ENCODE assay signal across 16 cellular contexts in the genomic region with DNA sequence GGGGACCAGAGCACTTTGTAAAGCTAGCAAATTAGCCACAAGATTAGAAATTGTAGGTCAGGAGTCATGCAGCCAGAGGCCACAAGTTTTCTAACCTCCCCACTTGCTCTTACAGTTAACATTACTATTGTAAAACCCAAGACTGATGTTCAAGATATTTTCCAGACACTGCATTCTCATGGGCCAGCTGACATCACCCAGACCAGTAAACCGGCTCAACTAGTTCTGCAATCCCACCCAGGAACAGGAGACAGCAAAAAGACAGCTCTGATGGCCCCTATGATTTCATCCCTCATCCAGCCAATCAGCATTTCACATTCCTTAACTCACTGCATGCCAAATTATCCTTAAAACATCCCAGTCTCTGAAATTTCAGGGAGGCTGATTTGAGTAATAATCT.
A peak's percentile ranks its signal among the peaks of the same experiment; 100 is the strongest.
DNase-seq lines count a peak whose midpoint lies in the region; ATAC-seq, FAIRE-seq and TF ChIP-seq lines count a peak whose summit lies in the region.
"Had no signal": no experiment of that assay in that cellular context is flagged by ENCODE, and none has a peak within 500 bp of the region (broad histone marks: within the 10 kb centered on the region; RNA-seq: fewer than 3 reads in every experiment).

No MANE protein-coding gene starts in this region.

- 29% methylated on average over 1 of the region's 1 CpG for WGBS in hepatocyte (ENCODE audit: low lambda C conversion rate, missing lambda C conversion rate)
- WGBS in trophoblast cell (ENCODE audit: extremely low coverage, insufficient coverage, insufficient read length): no CpG with 5 or more reads among the region's 1 CpG

- no peak for FAIRE-seq in bronchial epithelial cell (lab: Jason Lieb, UNC)
- FAIRE-seq: GM12878 had no signal

- H3K18ac ChIP-seq in trophoblast cell (ENCODE audit: low read length): no peak overlapping the region

- H2BK5ac ChIP-seq in trophoblast cell (ENCODE audit: low read depth, low read length, poor library complexity): no peak overlapping the region

- TF ChIP-seq CTCF in bronchial epithelial cell (IDR thresholded peaks at IDR 0.05; ENCODE audit: insufficient read depth, low read length, severe bottlenecking) (no peak), hepatocyte (IDR thresholded peaks at IDR 0.05; ENCODE audit: poor library complexity) (no peak)

- DNase-seq in bronchial epithelial cell (ENCODE audit: low read depth) (peak; percentile 5), hepatocyte (ENCODE audit: low spot score) (peak; percentile 3), trophoblast cell (peak; percentile 27 to 54)
- no peak for DNase-seq in activated CD8-positive, alpha-beta T cell treated with anti-CD3 and anti-CD28 coated beads, Interleukin-2, amount 10 ng/mL, durations not matched to agents 7 days and 5 days
- DNase-seq: ACHN; BE2C; C1 segment of cervical spinal cord; CD4-positive, CD25-positive, alpha-beta regulatory T cell; CD8-positive, alpha-beta memory T cell; COR-L47; DMS79 treated with DMSO at 0.1 percent for 48 hours; GM23248 had no signal

- H2AK5ac ChIP-seq in trophoblast cell (ENCODE audit: low read length): no peak overlapping the region

- H2AFZ ChIP-seq in hepatocyte: no peak overlapping the region
- no peak overlapping the region for H2AFZ ChIP-seq in trophoblast cell (ENCODE audit: insufficient read depth, low read length, poor library complexity)
- H2AFZ ChIP-seq: GM23248 had no signal

- CTCF ChIA-PET in activated CD8-positive, alpha-beta T cell treated with anti-CD3 and anti-CD28 coated beads, Interleukin-2, amount 10 ng/mL, durations not matched to agents 7 days and 5 days (lab: Charles Lee): no interaction called here

- no peaks in the 10 kb centered on the region for H3K27me3 ChIP-seq in bronchial epithelial cell (ENCODE audit: control insufficient read depth, insufficient read depth, low read length)
- H3K27me3 ChIP-seq in hepatocyte: no peaks in the 10 kb centered on the region
- no peaks in the 10 kb centered on the region for H3K27me3 ChIP-seq in trophoblast cell (ENCODE audit: insufficient read depth, low read length)
- H3K27me3 ChIP-seq: BE2C had no signal

- H3K4me2 ChIP-seq in hepatocyte (no peak overlapping the region), trophoblast cell (ENCODE audit: low read length) (no peak overlapping the region)

- H3K9ac ChIP-seq in trophoblast cell (ENCODE audit: low read length): no peak overlapping the region
- H3K9ac ChIP-seq: GM23248 had no signal

- no peaks in the 10 kb centered on the region for H3K4me1 ChIP-seq in hepatocyte (ENCODE audit: insufficient read depth)
- peaks cover 0 to 8% of the 10 kb centered on the region in 2 experiments for H3K4me1 ChIP-seq in trophoblast cell (ENCODE audit: control insufficient read depth in 1 of 2, insufficient read depth in 2 of 2, low read length in 2 of 2)
- H3K4me1 ChIP-seq: BE2C, HAP-1 had no signal

- H4K91ac ChIP-seq in trophoblast cell (ENCODE audit: low read depth, low read length): no peak overlapping the region

- no peak overlapping the region for H4K8ac ChIP-seq in trophoblast cell (ENCODE audit: low read depth, low read length)

- ATAC-seq in GM19395 (IDR thresholded peaks at IDR 0.05; ENCODE audit: unreplicated experiment): no peak
- ATAC-seq in activated CD8-positive, alpha-beta T cell treated with anti-CD3 and anti-CD28 coated beads, Interleukin-2, amount 10 ng/mL, durations not matched to agents 7 days and 5 days: no peak
- no peak for ATAC-seq in HG02759 (IDR thresholded peaks at IDR 0.05; ENCODE audit: unreplicated experiment)
- ATAC-seq: GM12878 had no signal

- no peak overlapping the region for H3K27ac Mint-ChIP-seq in activated CD8-positive, alpha-beta T cell treated with anti-CD3 and anti-CD28 coated beads, Interleukin-2, amount 10 ng/mL, durations not matched to agents 7 days and 5 days
- H3K27ac Mint-ChIP-seq: CD4-positive, CD25-positive, alpha-beta regulatory T cell; CD8-positive, alpha-beta memory T cell had no signal

- no peaks in the 10 kb centered on the region for H3K9me2 ChIP-seq in hepatocyte (replicated peaks; ENCODE audit: insufficient read depth)

- peaks cover 12% of the 10 kb centered on the region for H3K9me3 Mint-ChIP-seq in activated CD8-positive, alpha-beta T cell treated with anti-CD3 and anti-CD28 coated beads, Interleukin-2, amount 10 ng/mL, durations not matched to agents 7 days and 5 days (ENCODE audit: insufficient read depth)

- no peak overlapping the region for H4K12ac ChIP-seq in trophoblast cell (ENCODE audit: low read depth, low read length)

- H3K23ac ChIP-seq in trophoblast cell (ENCODE audit: low read length): no peak overlapping the region

- H3K4me3 Mint-ChIP-seq in activated CD8-positive, alpha-beta T cell treated with anti-CD3 and anti-CD28 coated beads, Interleukin-2, amount 10 ng/mL, durations not matched to agents 7 days and 5 days: no peak overlapping the region
- H3K4me3 Mint-ChIP-seq: CD4-positive, CD25-positive, alpha-beta regulatory T cell; CD8-positive, alpha-beta memory T cell had no signal

- H3K27me3 Mint-ChIP-seq in activated CD8-positive, alpha-beta T cell treated with anti-CD3 and anti-CD28 coated beads, Interleukin-2, amount 10 ng/mL, durations not matched to agents 7 days and 5 days (ENCODE audit: low read depth): no peaks in the 10 kb centered on the region
- H3K27me3 Mint-ChIP-seq: CD4-positive, CD25-positive, alpha-beta regulatory T cell; CD8-positive, alpha-beta memory T cell had no signal

- no peaks in the 10 kb centered on the region for H4K20me1 ChIP-seq in hepatocyte (ENCODE audit: insufficient read depth, poor library complexity, severe bottlenecking)

- no peak overlapping the region for H2BK120ac ChIP-seq in trophoblast cell (ENCODE audit: insufficient read depth, low read length, poor library complexity)

- no peaks in the 10 kb centered on the region for H3K4me1 Mint-ChIP-seq in activated CD8-positive, alpha-beta T cell treated with anti-CD3 and anti-CD28 coated beads, Interleukin-2, amount 10 ng/mL, durations not matched to agents 7 days and 5 days (ENCODE audit: low read depth)
- H3K4me1 Mint-ChIP-seq: CD8-positive, alpha-beta memory T cell had no signal

- no peak overlapping the region for H3K27ac ChIP-seq in hepatocyte
- no peak overlapping the region for H3K27ac ChIP-seq in trophoblast cell (ENCODE audit: low read depth, low read length)
- H3K27ac ChIP-seq: GM23248 had no signal

- H3K79me1 ChIP-seq in trophoblast cell (ENCODE audit: low read length): peaks cover 5% of the 10 kb centered on the region

- H3K36me3 ChIP-seq in bronchial epithelial cell (ENCODE audit: control insufficient read depth, insufficient read depth, low read length): no peaks in the 10 kb centered on the region
- no peaks in the 10 kb centered on the region for H3K36me3 ChIP-seq in hepatocyte (replicated peaks; ENCODE audit: insufficient read depth, low read depth)
- no peaks in the 10 kb centered on the region for H3K36me3 ChIP-seq in trophoblast cell (ENCODE audit: control insufficient read depth in 1 of 2, insufficient read depth in 2 of 2, low read length in 2 of 2)
- H3K36me3 ChIP-seq: BE2C, HAP-1 had no signal

- H3K9me3 ChIP-seq in hepatocyte (ENCODE audit: low read depth): no peaks in the 10 kb centered on the region
- no peaks in the 10 kb centered on the region for H3K9me3 ChIP-seq in trophoblast cell (ENCODE audit: insufficient read depth, low read depth, low read length)
- H3K9me3 ChIP-seq: BE2C, HAP-1 had no signal

- POLR2A ChIA-PET in activated CD8-positive, alpha-beta T cell treated with anti-CD3 and anti-CD28 coated beads, Interleukin-2, amount 10 ng/mL, durations not matched to agents 7 days and 5 days (lab: Charles Lee): no interaction called here

- no peaks in the 10 kb centered on the region for H3K36me3 Mint-ChIP-seq in activated CD8-positive, alpha-beta T cell treated with anti-CD3 and anti-CD28 coated beads, Interleukin-2, amount 10 ng/mL, durations not matched to agents 7 days and 5 days (ENCODE audit: low read depth)
- H3K36me3 Mint-ChIP-seq: CD4-positive, CD25-positive, alpha-beta regulatory T cell; CD8-positive, alpha-beta memory T cell had no signal

- H3K4ac ChIP-seq in trophoblast cell (ENCODE audit: low read depth, low read length): no peak overlapping the region

- H3K4me3 ChIP-seq in bronchial epithelial cell (ENCODE audit: low read depth, low read length): no peak overlapping the region
- H3K4me3 ChIP-seq in hepatocyte: no peak overlapping the region
- no peak overlapping the region for H3K4me3 ChIP-seq in trophoblast cell (ENCODE audit: low read depth, low read length)
- H3K4me3 ChIP-seq: GM12878, GM23248, HAP-1 had no signal

- no peak overlapping the region for H3K14ac ChIP-seq in trophoblast cell (ENCODE audit: low read length)

- H3K79me2 ChIP-seq in hepatocyte (no peaks in the 10 kb centered on the region), trophoblast cell (ENCODE audit: control insufficient read depth, insufficient read depth, low read length, poor library complexity) (no peaks in the 10 kb centered on the region)

- no peak overlapping the region for H2BK12ac ChIP-seq in trophoblast cell (ENCODE audit: low read length)
